ENCODE assay signal across 24 cellular contexts in genomic region chr5:132965120-132965519, GRCh38. TPM values are rescaled to one million over a fixed set of nuclear protein-coding genes. Genes with fewer than 3 reads are reported as not detected.
DNase-seq lines count a peak whose midpoint lies in the region; ATAC-seq, FAIRE-seq and TF ChIP-seq lines count a peak whose summit lies in the region.
"Had no signal": no experiment of that assay in that cellular context is flagged by ENCODE, and none has a peak within 500 bp of the region (broad histone marks: within the 10 kb centered on the region; RNA-seq: fewer than 3 reads in every experiment).

No MANE protein-coding gene starts in this region.

- H3K79me1 ChIP-seq in mesendoderm (ENCODE audit: low read length) = no peaks in the 10 kb centered on the region

- FAIRE-seq in HepG2 (lab: Jason Lieb, UNC) = no peak
- FAIRE-seq in K562 (lab: Jason Lieb, UNC) = no peak
- FAIRE-seq: GM12892, GM19239, H54, HTR-8/SVneo had no signal

- H3K9me3 ChIP-seq in HepG2 (ENCODE audit: low read length) (no peaks in the 10 kb centered on the region), right lobe of liver (no peaks in the 10 kb centered on the region), K562 (replicated peaks; ENCODE audit: control insufficient read depth, insufficient read depth, low read depth, low read length) (no peaks in the 10 kb centered on the region)
- H3K9me3 ChIP-seq: Peyer's patch had no signal

- CTCF ChIA-PET in HepG2 (lab: Yijun Ruan, JAX; ENCODE audit: low intra/inter-chr PET ratio, low total read pairs) = no interaction called here
- CTCF ChIA-PET in K562 (lab: Yijun Ruan, JAX; ENCODE audit: low intra/inter-chr PET ratio) = no interaction called here

- no peak overlapping the region for H3K18ac ChIP-seq in mesendoderm (ENCODE audit: low read length)

- H3K9ac ChIP-seq in HepG2 (ENCODE audit: insufficient read depth, low read depth, low read length) = no peak overlapping the region
- no peak overlapping the region; a peak in 1 of 4 replicates for H3K9ac ChIP-seq in K562 (ENCODE audit: insufficient read depth in 1 of 2, low read depth in 2 of 2, low read length in 2 of 2)
- no peak overlapping the region for H3K9ac ChIP-seq in mesendoderm (ENCODE audit: low read length)
- H3K9ac ChIP-seq: KMS-11 had no signal

- H3K27me3 ChIP-seq in HepG2 (ENCODE audit: control insufficient read depth in 1 of 2, insufficient read depth in 2 of 2, low read length in 2 of 2) (no peaks in the 10 kb centered on the region; a peak in 1 of 5 replicates), right lobe of liver (no peaks in the 10 kb centered on the region), K562 (ENCODE audit: control insufficient read depth in 2 of 2, insufficient read depth in 2 of 2, low read length in 2 of 2) (no peaks in the 10 kb centered on the region), mesendoderm (ENCODE audit: insufficient read depth, low read length, poor library complexity) (no peaks in the 10 kb centered on the region)
- H3K27me3 ChIP-seq: Peyer's patch had no signal

- WGBS in HepG2 (ENCODE audit: low lambda C conversion rate) = 72% methylated on average over 4 of the region's 4 CpGs
- 89% methylated on average over 4 of the region's 4 CpGs for WGBS in right lobe of liver (ENCODE audit: insufficient coverage, low coverage, low lambda C conversion rate, missing lambda C conversion rate)
- WGBS in K562 (ENCODE audit: insufficient coverage, low coverage, missing lambda C conversion rate) = 68% methylated on average over 4 of the region's 4 CpGs
- no CpG with 5 or more reads among the region's 4 CpGs for WGBS in mesendoderm (ENCODE audit: extremely low coverage, insufficient coverage, low lambda C conversion rate)

- in situ Hi-C loops in HepG2 (cut with HindIII; ENCODE audit: extremely low pct_ligation_motif_present, low pct_unique_long_range_greater_than_20kb) = no loop called here
- in situ Hi-C loops in K562 (cut with MboI) = no loop called here

- H2AK5ac ChIP-seq in mesendoderm (ENCODE audit: low read length) = no peak overlapping the region

- H3K4me1 ChIP-seq in HepG2 (ENCODE audit: insufficient read depth, low read length) (peaks cover 23% of the 10 kb centered on the region), right lobe of liver (peaks cover 0 to 22% (median 8%) of the 10 kb centered on the region in 4 donors), K562 (replicated peaks in 1 of 2; ENCODE audit: control insufficient read depth in 2 of 2, insufficient read depth in 2 of 2, low read length in 2 of 2) (peaks cover 8 to 19% of the 10 kb centered on the region in 2 experiments; a peak in 4 of 5 replicates), mesendoderm (ENCODE audit: control insufficient read depth, low read depth, low read length) (no peaks in the 10 kb centered on the region)

- intact Hi-C loops in HepG2 (cut with micrococcal nuclease; ENCODE audit: unreplicated experiment) = no loop called here
- intact Hi-C loops in right lobe of liver (cut with DNase I) = no loop called here
- intact Hi-C loops in K562 (cut with micrococcal nuclease) = no loop called here

- H3K23ac ChIP-seq in mesendoderm (ENCODE audit: low read length) = no peak overlapping the region

- no peak for TF ChIP-seq CTCF in HepG2 (CRISPR knock-in tag; IDR thresholded peaks at IDR 0.05)
- no peak for TF ChIP-seq CTCF in right lobe of liver (IDR thresholded peaks at IDR 0.05)
- no peak for TF ChIP-seq CTCF in K562 (IDR thresholded peaks at IDR 0.05 in 2 of 3, conservative IDR thresholded peaks at IDR 0.05 in 1 of 3; ENCODE audit: insufficient read depth in 2 of 3, low read depth in 1 of 3, low read length in 3 of 3)

- BruUV-seq in HepG2 (replicated peaks; lab: Mats Ljungman, UMichigan) (no TSS peak), K562 (replicated peaks; lab: Mats Ljungman, UMichigan) (no TSS peak)

- no peak for TF ChIP-seq EP300 in HepG2 (IDR thresholded peaks at IDR 0.05; ENCODE audit: low read depth in 2 of 2, low read length in 2 of 2)
- no peak for TF ChIP-seq EP300 in HepG2 (CRISPR knock-in tag; IDR thresholded peaks at IDR 0.05; ENCODE audit: borderline replicate concordance)
- no peak for TF ChIP-seq EP300 in K562 (IDR thresholded peaks at IDR 0.05; ENCODE audit: low read length)

- peaks cover 29% of the 10 kb centered on the region for H3K79me2 ChIP-seq in HepG2 (ENCODE audit: insufficient read depth, low read length)
- H3K79me2 ChIP-seq in K562 (ENCODE audit: control insufficient read depth, insufficient read depth, low read length) = peaks cover 32% of the 10 kb centered on the region
- peaks cover 26% of the 10 kb centered on the region for H3K79me2 ChIP-seq in mesendoderm (ENCODE audit: control insufficient read depth, insufficient read depth, low read length)

- H4K8ac ChIP-seq in mesendoderm (ENCODE audit: low read depth, low read length) = no peak overlapping the region

- no peak overlapping the region for H2AFZ ChIP-seq in HepG2 (ENCODE audit: low read length)
- H2AFZ ChIP-seq in K562 (ENCODE audit: low read depth, low read length) = no peak overlapping the region

- DNase-seq in HepG2 (ENCODE audit: low spot score) = no peak
- DNase-seq in right lobe of liver = no peak
- DNase-seq in K562 (ENCODE audit: extremely low read depth in 1 of 4, low spot score in 3 of 4) = no peak
- DNase-seq in mesendoderm = no peak
- no peak for DNase-seq in mucosa of gallbladder (ENCODE audit: low spot score)
- DNase-seq in NCI-H524 (lab: John Stamatoyannopoulos, UW) = no peak
- DNase-seq in activated T-cell treated with anti-CD3 and anti-CD28 coated beads, Interleukin-2, amount 50 U/mL, for 48 hours = no peak
- DNase-seq: DMS153, DND-41, MM.1S, NCI-H1417, NCI-H1694, NCI-H2029 treated with DMSO at 0.1 percent for 48 hours, NCI-H2227 treated with DMSO at 0.1 percent for 48 hours, NCI-H69, OCI-M1, Peyer's patch, SHP77 treated with DMSO at 0.1 percent for 48 hours had no signal

- H3K27ac ChIP-seq in HepG2 (ENCODE audit: extremely low read length, insufficient read depth, low read length) (no peak overlapping the region), right lobe of liver (no peak overlapping the region), K562 (ENCODE audit: extremely low read depth, low read depth, low read length) (no peak overlapping the region), mesendoderm (ENCODE audit: low read depth, low read length) (no peak overlapping the region)
- H3K27ac ChIP-seq: KMS-11, Peyer's patch had no signal

- TF ChIP-seq POLR2A in HepG2 (IDR thresholded peaks at IDR 0.05; ENCODE audit: insufficient read depth in 1 of 2, low read depth in 2 of 2, low read length in 2 of 2) (no peak), right lobe of liver (IDR thresholded peaks at IDR 0.05) (no peak), K562 (conservative IDR thresholded peaks at IDR 0.05) (no peak)

- H4K5ac ChIP-seq in mesendoderm (ENCODE audit: low read length) = no peak overlapping the region

- POLR2A ChIA-PET in HepG2 (lab: Yijun Ruan, JAX) = interaction anchor here (1.3 to 3.6 kb wide), 3 partner anchors 52 to 65 kb away, joined by 5 to 28 read pairs (median 20); no protein-coding TSS in a partner anchor
- POLR2A ChIA-PET in K562 (lab: Yijun Ruan, JAX) = no interaction called here

- H3K4me3 ChIP-seq in HepG2 (replicated peaks in 1 of 3; ENCODE audit: insufficient read depth in 1 of 3, low read depth in 2 of 3, low read length in 3 of 3) (no peak overlapping the region), right lobe of liver (no peak overlapping the region), K562 (no peak overlapping the region), mesendoderm (ENCODE audit: low read length) (no peak overlapping the region)
- H3K4me3 ChIP-seq: Peyer's patch had no signal

- H3K4me2 ChIP-seq in HepG2 (ENCODE audit: low read depth, low read length) (no peak overlapping the region), K562 (ENCODE audit: insufficient read depth, low read length) (no peak overlapping the region), mesendoderm (ENCODE audit: low read length) (no peak overlapping the region)
- H3K4me2 ChIP-seq: KMS-11 had no signal

- TF ChIP-seq RAD21 in HepG2 (CRISPR knock-in tag; IDR thresholded peaks at IDR 0.05) = no peak
- TF ChIP-seq RAD21 in K562 (CRISPR knock-in tag; conservative IDR thresholded peaks at IDR 0.05 in 1 of 2, IDR thresholded peaks at IDR 0.05 in 1 of 2) = no peak

- no peak for ATAC-seq in HepG2
- no peak for ATAC-seq in right lobe of liver
- ATAC-seq in K562 = no peak
- no peak for ATAC-seq in GM18873 (IDR thresholded peaks at IDR 0.05; ENCODE audit: low FRiP score, unreplicated experiment)

- H3K4ac ChIP-seq in mesendoderm (ENCODE audit: low read depth, low read length) = no peak overlapping the region

- H3K36me3 ChIP-seq in HepG2 (replicated peaks in 1 of 2; ENCODE audit: control insufficient read depth in 1 of 2, insufficient read depth in 2 of 2, low read length in 2 of 2) = no peaks in the 10 kb centered on the region
- no peaks in the 10 kb centered on the region for H3K36me3 ChIP-seq in right lobe of liver
- peaks cover 3% of the 10 kb centered on the region; the same call in 1 of the 3 replicates for H3K36me3 ChIP-seq in K562 (ENCODE audit: control insufficient read depth, insufficient read depth, low read length)
- H3K36me3 ChIP-seq in mesendoderm (ENCODE audit: control insufficient read depth, insufficient read depth, low read length) = no peaks in the 10 kb centered on the region
- H3K36me3 ChIP-seq: Peyer's patch had no signal

- no peak overlapping the region for H2BK5ac ChIP-seq in mesendoderm (ENCODE audit: low read length)

- H3K9me1 ChIP-seq in K562 (ENCODE audit: control insufficient read depth, insufficient read depth, low read length) = no peaks in the 10 kb centered on the region

- H2BK120ac ChIP-seq in mesendoderm (ENCODE audit: low read depth, low read length) = no peak overlapping the region

- H3K56ac ChIP-seq in mesendoderm (ENCODE audit: low read length) = peak overlapping the region; percentile 25

- H4K20me1 ChIP-seq in HepG2 (ENCODE audit: insufficient read depth, low read length) (peaks cover 19% of the 10 kb centered on the region; the same call in 1 of the 2 replicates), K562 (replicated peaks; ENCODE audit: control insufficient read depth, insufficient read depth, low read length) (no peaks in the 10 kb centered on the region; the same call in 1 of the 2 replicates)

- H2BK15ac ChIP-seq in mesendoderm (replicated peaks; ENCODE audit: low read depth) = no peak overlapping the region

RNA-seq across cellular contexts. Expression of gene AFF4, which starts 1.7 kb away (rescaled TPM):
- 22.1 and 30.5 TPM in 2 replicates for total RNA-seq in HepG2 (2016; rRNA removed; fragmentation: Illumina TruSeq; extraction: Trizol)
- 5.8 and 6.3 TPM in 2 replicates for total RNA-seq in HepG2 (2016; cell fraction: cytosol; rRNA removed; fragmentation: Illumina TruSeq; extraction: Trizol; ENCODE audit: low read depth)
- total RNA-seq in HepG2 (2016; cell fraction: insoluble cytoplasmic fraction; rRNA removed; fragmentation: Illumina TruSeq; extraction: Trizol) = 20.3 and 29.1 TPM in 2 replicates
- 11.4 and 13.2 TPM in 2 replicates for total RNA-seq in HepG2 (2016; cell fraction: membrane; rRNA removed; fragmentation: Illumina TruSeq; extraction: Trizol)
- total RNA-seq in HepG2 (2016; cell fraction: nucleus; rRNA removed; fragmentation: Illumina TruSeq; extraction: Trizol) = 31.6 and 33.9 TPM in 2 replicates
- polyA plus RNA-seq in HepG2 (2011; rRNA removed) = 17.6 and 25.5 TPM in 2 replicates
- 10.5 and 13.5 TPM in 2 replicates for polyA plus RNA-seq in HepG2 (2011; cell fraction: cytosol; rRNA removed)
- polyA plus RNA-seq in HepG2 (2011; cell fraction: nucleus; rRNA removed) = 35.0 and 37.1 TPM in 2 replicates
- 23.2 and 24.0 TPM in 2 replicates for polyA plus RNA-seq in HepG2 (2012)
- polyA plus RNA-seq in HepG2 (2016; cell fraction: cytosol; fragmentation: Illumina TruSeq; extraction: Trizol; ENCODE audit: low read depth) = 0.45 and 0.51 TPM in 2 replicates
- 17.9 and 19.3 TPM in 2 replicates for polyA plus RNA-seq in HepG2 (2016; cell fraction: insoluble cytoplasmic fraction; fragmentation: Illumina TruSeq; extraction: Trizol; ENCODE audit: low read depth)
- 1.7 and 2.3 TPM in 2 replicates for polyA plus RNA-seq in HepG2 (2016; cell fraction: membrane; fragmentation: Illumina TruSeq; extraction: Trizol; ENCODE audit: low read depth)
- 25.1 and 25.2 TPM in 2 replicates for polyA plus RNA-seq in HepG2 (2016; cell fraction: nucleus; fragmentation: Illumina TruSeq; extraction: Trizol; ENCODE audit: insufficient read depth, low read depth)
- polyA minus RNA-seq in HepG2 (2011; rRNA and poly(A)+ RNA removed; ENCODE audit: low replicate concordance) = 48.3 and 48.6 TPM in 2 replicates
- polyA minus RNA-seq in HepG2 (2011; cell fraction: cytosol; rRNA and poly(A)+ RNA removed) = 37.9 and 54.2 TPM in 2 replicates
- polyA minus RNA-seq in HepG2 (2011; cell fraction: nucleus; rRNA and poly(A)+ RNA removed) = 83.2 and 95.5 TPM in 2 replicates
- total RNA-seq in right lobe of liver = 10 to 100 TPM; 16.4 to 26.8 (median 20.2) TPM
- total RNA-seq in K562 (2011; cell fraction: chromatin; rRNA removed; ENCODE audit: low replicate concordance) = 90.2 and 159 TPM in 2 replicates
- total RNA-seq in K562 (2011; cell fraction: nucleolus; rRNA removed) = 22.8 and 25.4 TPM in 2 replicates
- 48.5 and 81.4 TPM in 2 replicates for total RNA-seq in K562 (2011; cell fraction: nucleoplasm; rRNA removed)
- 9.9 and 11.3 TPM in 2 replicates for total RNA-seq in K562 (2014; rRNA removed)
- total RNA-seq in K562 (2014; rRNA removed; fragmentation: Illumina TruSeq; extraction: Trizol) = 19.9 and 21.4 TPM in 2 replicates
- 17.9 and 18.9 TPM in 2 replicates for total RNA-seq in K562 (2015; rRNA removed; fragmentation: Illumina TruSeq; extraction: Trizol)
- total RNA-seq in K562 (2021) = 22.5 and 25.8 TPM in 2 replicates
- 14.2 and 20.7 TPM in 2 replicates for polyA plus RNA-seq in K562 (2011; rRNA removed)
- polyA plus RNA-seq in K562 (2011; cell fraction: cytosol; rRNA removed) = 8.5 and 10.0 TPM in 2 replicates
- 28.6 and 30.9 TPM in 2 replicates for polyA plus RNA-seq in K562 (2011; cell fraction: nucleus; rRNA removed)
- polyA plus RNA-seq in K562 (2012) = 12.1 and 17.1 TPM in 2 replicates
- polyA plus RNA-seq in K562 (2014; fragmentation: Illumina TruSeq; extraction: Trizol) = 17.0 and 19.6 TPM in 2 replicates
- polyA plus RNA-seq in K562 (2014; fragmentation: Nextera tagmentation; extraction: Ambion mirVana) = 1 to 10 TPM; 1.7 to 3.6 TPM
- 7.9 and 9.0 TPM in 2 replicates for polyA plus RNA-seq in K562 (2014; rRNA removed)
- 36.7 and 38.9 TPM in 2 replicates for polyA minus RNA-seq in K562 (2011; rRNA and poly(A)+ RNA removed)
- 21.8 and 26.6 TPM in 2 replicates for polyA minus RNA-seq in K562 (2011; cell fraction: cytosol; rRNA and poly(A)+ RNA removed)
- 20.3 and 38.2 TPM in 2 replicates for polyA minus RNA-seq in K562 (2011; cell fraction: nucleus; rRNA and poly(A)+ RNA removed)
- 41.6 TPM for polyA plus RNA-seq in mesendoderm (2013, experiment 1 of 2)
- 40.5 TPM for polyA plus RNA-seq in mesendoderm (2013, experiment 2 of 2)
- total RNA-seq in mucosa of gallbladder = 87.7 TPM

Comparison
In these comparisons a context has a peak if more than half of its experiments do, and no peak if none do; other contexts are left out.
1. Of the 241 proteins assayed by ChIP-seq in both HepG2 and K562: peak only in HepG2: none; only in K562: none; in both: ZNF121; in neither: 239; mixed calls (peak in some experiments, not most) for 1.